Comparison of ENCODE assay signal across 19 cellular contexts in the genomic region with DNA sequence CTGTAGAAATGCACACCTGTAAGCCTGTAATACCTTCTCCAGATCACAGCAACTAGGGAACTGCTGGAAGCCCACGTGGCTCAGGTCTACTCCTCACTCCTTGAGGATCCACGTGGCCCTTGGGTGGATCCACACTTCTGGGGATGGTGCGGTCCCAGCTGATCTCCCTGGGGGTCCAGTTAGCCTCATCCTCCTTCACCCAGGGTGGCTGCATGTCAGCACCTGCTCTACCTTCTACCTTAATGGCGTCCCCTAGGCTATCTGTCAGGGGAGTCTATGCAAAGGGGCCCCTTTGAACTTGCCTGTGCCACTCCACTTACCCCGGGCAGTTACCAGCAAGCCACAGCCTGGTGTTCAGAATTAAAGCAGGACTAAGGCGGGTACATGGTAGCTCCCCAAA.
A peak's percentile ranks its signal among the peaks of the same experiment; 100 is the strongest.
DNase-seq lines count a peak whose midpoint lies in the region; ATAC-seq and TF ChIP-seq lines count a peak whose summit lies in the region.
"Had no signal": no experiment of that assay in that cellular context is flagged by ENCODE, and none has a peak within 500 bp of the region (broad histone marks: within the 10 kb centered on the region; RNA-seq: fewer than 3 reads in every experiment).

No MANE protein-coding gene starts in this region.

- H3K36me3 ChIP-seq in Caco-2 (ENCODE audit: control insufficient read depth, insufficient read depth, low read length) (no peaks in the 10 kb centered on the region), endodermal cell (ENCODE audit: control insufficient read depth, insufficient read depth, low read length) (no peaks in the 10 kb centered on the region), neuronal stem cell (replicated peaks in 1 of 2; ENCODE audit: control insufficient read depth in 2 of 2, insufficient read depth in 2 of 2, low read length in 2 of 2) (peaks cover 0 to 4% of the 10 kb centered on the region in 2 donors)

- H3K27ac ChIP-seq in endodermal cell (ENCODE audit: low read depth, low read length) (peak overlapping the region; percentile 97), neuronal stem cell (replicated peaks; ENCODE audit: low read length) (no peak overlapping the region)
- H3K27ac ChIP-seq: A549 had no signal

- peak overlapping the region; percentile 37 for H3K27ac Mint-ChIP-seq in Caco-2 (ENCODE audit: unreplicated experiment)
- no peak overlapping the region for H3K27ac Mint-ChIP-seq in endodermal cell
- H3K27ac Mint-ChIP-seq: CD4-positive, alpha-beta memory T cell had no signal

- no peak overlapping the region for H2AFZ ChIP-seq in neuronal stem cell (ENCODE audit: low read length)

- intact Hi-C loops in Caco-2 (cut with micrococcal nuclease; ENCODE audit: unreplicated experiment): loop anchor here (10.0 kb wide), 1 partner anchor 380 kb away; no protein-coding TSS in a partner anchor

- DNase-seq in Caco-2: no peak
- DNase-seq in endodermal cell: no peak
- DNase-seq in neuronal stem cell (ENCODE audit: low spot score): no peak
- DNase-seq in DMS114 treated with DMSO at 0.1 percent for 48 hours (lab: John Stamatoyannopoulos, UW; ENCODE audit: unreplicated experiment): no peak
- no peak for DNase-seq in cerebellar cortex (ENCODE audit: low spot score)
- DNase-seq: 8988T; ACHN; AML-193; C1 segment of cervical spinal cord; CD4-positive, alpha-beta memory T cell; COR-L47; DMS79; EL; GDM1; GOT3; HCEC 1CT had no signal

- TF ChIP-seq CTCF in Caco-2 (IDR thresholded peaks at IDR 0.05; ENCODE audit: insufficient read depth in 1 of 2, low read depth in 1 of 2, low read length in 1 of 2, severe bottlenecking in 1 of 2, unreplicated experiment in 1 of 2): no peak
- TF ChIP-seq CTCF in endodermal cell (conservative IDR thresholded peaks at IDR 0.05): no peak

- no peaks in the 10 kb centered on the region for H3K4me1 Mint-ChIP-seq in Caco-2 (ENCODE audit: low read depth, unreplicated experiment)
- peaks cover 10% of the 10 kb centered on the region for H3K4me1 Mint-ChIP-seq in endodermal cell
- H3K4me1 Mint-ChIP-seq: CD4-positive, alpha-beta memory T cell had no signal

- peak overlapping the region; percentile 82 for H2BK15ac ChIP-seq in neuronal stem cell (ENCODE audit: low read length)

- H4K91ac ChIP-seq in neuronal stem cell (ENCODE audit: low read depth, low read length, poor library complexity): no peak overlapping the region

- peaks cover 16% of the 10 kb centered on the region; the same call in 1 of the 2 replicates for H3K4me1 ChIP-seq in Caco-2
- H3K4me1 ChIP-seq in endodermal cell (ENCODE audit: control insufficient read depth, insufficient read depth, low read length): no peaks in the 10 kb centered on the region
- peaks cover 25 to 39% of the 10 kb centered on the region in 2 donors for H3K4me1 ChIP-seq in neuronal stem cell (ENCODE audit: control insufficient read depth in 2 of 2, insufficient read depth in 1 of 2, low read depth in 1 of 2, low read length in 2 of 2)
- H3K4me1 ChIP-seq: A549 had no signal

- peak overlapping the region; percentile 86 for H2AK5ac ChIP-seq in neuronal stem cell (ENCODE audit: low read depth, low read length)

- 91 to 100% methylated on average over 3 to 6 of the region's 6 CpGs for WGBS in endodermal cell (ENCODE audit: insufficient coverage in 1 of 2, insufficient read length in 1 of 2), 2 experiments
- no CpG with 5 or more reads among the region's 6 CpGs for WGBS in neuronal stem cell (ENCODE audit: extremely low coverage in 2 of 2, insufficient read length in 2 of 2, insufficient replicate concordance in 1 of 2), 2 donors

- H3K18ac ChIP-seq in neuronal stem cell (ENCODE audit: low read length): peak overlapping the region; percentile 80

- H3K9ac ChIP-seq in endodermal cell (ENCODE audit: extremely low read depth, low read length, poor library complexity, severe bottlenecking): no peak overlapping the region
- no peak overlapping the region for H3K9ac ChIP-seq in neuronal stem cell (ENCODE audit: low read depth, low read length, poor library complexity)

- no peaks in the 10 kb centered on the region for H3K27me3 ChIP-seq in Caco-2 (replicated peaks; ENCODE audit: control insufficient read depth, insufficient read depth, low read length)
- H3K27me3 ChIP-seq in endodermal cell (ENCODE audit: control insufficient read depth, insufficient read depth, low read length, poor library complexity, severe bottlenecking): no peaks in the 10 kb centered on the region
- H3K27me3 ChIP-seq in neuronal stem cell (ENCODE audit: control insufficient read depth in 3 of 3, insufficient read depth in 3 of 3, low read depth in 1 of 3, low read length in 3 of 3): no peaks in the 10 kb centered on the region

- BruUV-seq in Caco-2 (replicated peaks; lab: Mats Ljungman, UMichigan): no TSS peak

- H3K9me3 Mint-ChIP-seq in Caco-2 (ENCODE audit: unreplicated experiment) (no peaks in the 10 kb centered on the region), endodermal cell (no peaks in the 10 kb centered on the region)

- H3K4me2 ChIP-seq in neuronal stem cell (ENCODE audit: insufficient read depth, low read length, poor library complexity, severe bottlenecking): no peak overlapping the region
- H3K4me2 ChIP-seq: A549 had no signal

- POLR2A ChIA-PET in Caco-2 (lab: Charles Lee): no interaction called here

- H2BK12ac ChIP-seq in neuronal stem cell (ENCODE audit: low read length): no peak overlapping the region

- H4K8ac ChIP-seq in neuronal stem cell (ENCODE audit: low read depth, low read length): no peak overlapping the region

- no peak for ATAC-seq in GM18511 (IDR thresholded peaks at IDR 0.05; ENCODE audit: unreplicated experiment)
- ATAC-seq: GM12878 had no signal

- no peak overlapping the region for H3K14ac ChIP-seq in neuronal stem cell (ENCODE audit: low read length)

- H2BK5ac ChIP-seq in neuronal stem cell (ENCODE audit: low read length): no peak overlapping the region

- CTCF ChIA-PET in Caco-2 (lab: Charles Lee): interaction anchor here (0.5 kb wide), 1 partner anchor 126 kb away, joined by 3 read pairs; no protein-coding TSS in a partner anchor

- H3K36me3 Mint-ChIP-seq in Caco-2 (ENCODE audit: insufficient read depth, unreplicated experiment) (no peaks in the 10 kb centered on the region), endodermal cell (ENCODE audit: low read depth) (no peaks in the 10 kb centered on the region)
- H3K36me3 Mint-ChIP-seq: CD4-positive, alpha-beta memory T cell had no signal

- H3K9me3 ChIP-seq in Caco-2 (no peaks in the 10 kb centered on the region), endodermal cell (ENCODE audit: control insufficient read depth, low read length) (no peaks in the 10 kb centered on the region), neuronal stem cell (replicated peaks in 1 of 2; ENCODE audit: control insufficient read depth in 2 of 2, insufficient read depth in 1 of 2, low read depth in 1 of 2, low read length in 2 of 2) (peaks cover 11 to 12% of the 10 kb centered on the region in 2 donors)
- H3K9me3 ChIP-seq: A549 had no signal

- no peaks in the 10 kb centered on the region for H3K27me3 Mint-ChIP-seq in Caco-2 (ENCODE audit: insufficient read depth, unreplicated experiment)
- H3K27me3 Mint-ChIP-seq in endodermal cell (ENCODE audit: insufficient read depth): peaks cover 2% of the 10 kb centered on the region
- H3K27me3 Mint-ChIP-seq: CD4-positive, alpha-beta memory T cell had no signal

- H3K4me3 Mint-ChIP-seq in Caco-2 (ENCODE audit: unreplicated experiment): no peak overlapping the region
- H3K4me3 Mint-ChIP-seq in endodermal cell: no peak overlapping the region
- H3K4me3 Mint-ChIP-seq: CD4-positive, alpha-beta memory T cell had no signal

- no peaks in the 10 kb centered on the region for H3K79me1 ChIP-seq in neuronal stem cell (ENCODE audit: low read depth, low read length)

- H2BK120ac ChIP-seq in neuronal stem cell (ENCODE audit: low read depth, low read length): peak overlapping the region; percentile 6

- H3K4ac ChIP-seq in neuronal stem cell (ENCODE audit: low read length): no peak overlapping the region

- no peak overlapping the region for H3K4me3 ChIP-seq in Caco-2 (ENCODE audit: low read depth, low read length)
- no peak overlapping the region for H3K4me3 ChIP-seq in endodermal cell (ENCODE audit: low read length)
- peak overlapping the region in 1 of 2 donors; percentile 7 for H3K4me3 ChIP-seq in neuronal stem cell (ENCODE audit: low read length in 2 of 2)
- H3K4me3 ChIP-seq: A549, GM12878 had no signal

- H3K23ac ChIP-seq in neuronal stem cell (ENCODE audit: low read depth, low read length, poor library complexity): no peak overlapping the region
